26 cellular contexts compared by ENCODE assay signal in genomic region chr1:42189931-42190853, GRCh38. TPM values are rescaled to one million over a fixed set of nuclear protein-coding genes. Genes with fewer than 3 reads are reported as not detected.
"Had no signal": no experiment of that assay in that cellular context is flagged by ENCODE, and none has a peak within 500 bp of the region (broad histone marks: within the 10 kb centered on the region; RNA-seq: fewer than 3 reads in every experiment).

No MANE protein-coding gene starts in this region.

- H3K9me3 Mint-ChIP-seq: activated CD8-positive, alpha-beta T cell treated with anti-CD3 and anti-CD28 coated beads for 36 hours; activated naive CD4-positive, alpha-beta T cell treated with anti-CD3 and anti-CD28 coated beads for 36 hours; activated T-cell treated with anti-CD3 and anti-CD28 coated beads, Interleukin-2, amount 50 U/mL, for 4 hours; activated T-helper 17 cell treated with anti-CD3 and anti-CD28 coated beads, Interleukin-2, amount 50 U/mL, for 72 hours had no signal

- H3K4me3 Mint-ChIP-seq: activated CD4-positive, alpha-beta T cell treated with anti-CD3 and anti-CD28 coated beads for 36 hours; activated CD8-positive, alpha-beta T cell treated with anti-CD3 and anti-CD28 coated beads for 36 hours; activated naive CD4-positive, alpha-beta T cell treated with anti-CD3 and anti-CD28 coated beads for 36 hours; activated naive CD8-positive, alpha-beta T cell; activated T-cell treated with anti-CD3 and anti-CD28 coated beads, Interleukin-2, amount 50 U/mL, for 4 hours; activated T-helper 17 cell treated with anti-CD3 and anti-CD28 coated beads, Interleukin-2, amount 50 U/mL, for 72 hours had no signal

- H3K9me3 ChIP-seq: Peyer's patch, SJCRH30, SK-N-SH had no signal

- H3K27ac Mint-ChIP-seq: activated CD4-positive, alpha-beta T cell treated with anti-CD3 and anti-CD28 coated beads for 36 hours; activated CD8-positive, alpha-beta T cell treated with anti-CD3 and anti-CD28 coated beads for 36 hours; activated naive CD4-positive, alpha-beta T cell treated with anti-CD3 and anti-CD28 coated beads for 36 hours; activated naive CD8-positive, alpha-beta T cell; activated T-helper 17 cell treated with anti-CD3 and anti-CD28 coated beads, Interleukin-2, amount 50 U/mL, for 72 hours had no signal

- H3K4me2 ChIP-seq: SK-N-SH had no signal

- H3K4me1 ChIP-seq: Peyer's patch had no signal

- ATAC-seq: activated CD4-positive, alpha-beta T cell treated with anti-CD3 and anti-CD28 coated beads for 36 hours; activated CD8-positive, alpha-beta T cell treated with anti-CD3 and anti-CD28 coated beads for 36 hours; activated T-cell treated with anti-CD3 and anti-CD28 coated beads, Interleukin-2, amount 50 U/mL, for 4 hours; activated T-helper 17 cell treated with anti-CD3 and anti-CD28 coated beads, Interleukin-2, amount 50 U/mL, for 72 hours had no signal

- H3K4me3 ChIP-seq: cardiac muscle cell, Peyer's patch, SJCRH30 had no signal

- H3K27me3 ChIP-seq: brain microvascular endothelial cell, cardiac muscle cell, Peyer's patch, SJCRH30 had no signal

- H3K9ac ChIP-seq: SK-N-SH had no signal

- H3K27me3 Mint-ChIP-seq: activated CD4-positive, alpha-beta T cell treated with anti-CD3 and anti-CD28 coated beads for 36 hours; activated CD8-positive, alpha-beta T cell treated with anti-CD3 and anti-CD28 coated beads for 36 hours; activated naive CD8-positive, alpha-beta T cell; activated T-helper 17 cell treated with anti-CD3 and anti-CD28 coated beads, Interleukin-2, amount 50 U/mL, for 72 hours had no signal

- H3K27ac ChIP-seq: brain microvascular endothelial cell, cardiac muscle cell, Peyer's patch, RWPE1, SJCRH30, VCaP had no signal

- DNase-seq: activated CD4-positive, alpha-beta T cell treated with anti-CD3 and anti-CD28 coated beads for 36 hours; activated CD4-positive, alpha-beta T cell treated with anti-CD3 and anti-CD28 coated beads, Interleukin-2, amount 50 U/mL, for 1 hour; activated CD8-positive, alpha-beta memory T cell treated with anti-CD3 and anti-CD28 coated beads, Interleukin-2, amount 50 U/mL, for 4 hours; activated CD8-positive, alpha-beta T cell treated with anti-CD3 and anti-CD28 coated beads for 36 hours; activated gamma-delta T cell; activated naive CD4-positive, alpha-beta T cell treated with anti-CD3 and anti-CD28 coated beads for 36 hours; activated T-cell treated with anti-CD3 and anti-CD28 coated beads, Interleukin-2, amount 50 U/mL, for 4 hours; brain microvascular endothelial cell; Kasumi-1; KBM-7; NCI-H1417; NCI-H2029; NCI-H2107; NCI-H510A treated with DMSO at 0.1 percent for 48 hours; NCI-H69; Peyer's patch; Right ventricle myocardium superior; SJCRH30; SK-N-SH; T-helper 1 cell had no signal

RNA-seq across cellular contexts. Expression of gene GUCA2A, which starts 25.6 kb away (rescaled TPM):
- total RNA-seq: activated CD4-positive, alpha-beta T cell treated with anti-CD3 and anti-CD28 coated beads for 36 hours; activated CD8-positive, alpha-beta T cell treated with anti-CD3 and anti-CD28 coated beads for 36 hours; activated naive CD4-positive, alpha-beta T cell treated with anti-CD3 and anti-CD28 coated beads for 36 hours; activated T-cell treated with anti-CD3 and anti-CD28 coated beads, Interleukin-2, amount 50 U/mL, for 4 hours; activated T-helper 17 cell treated with anti-CD3 and anti-CD28 coated beads, Interleukin-2, amount 50 U/mL, for 72 hours; cardiac muscle cell; Right ventricle myocardium superior; SJCRH30; T-helper 2 cell treated with Interferon-gamma antibody and Interleukin-4, amounts not matched to agents 100 ng/mL and 5 ng/mL, for 36 hours had no signal
- polyA plus RNA-seq: cardiac muscle cell, SK-N-SH had no signal

RNA-seq across cellular contexts. Expression of gene GUCA2B, which starts 37.0 kb away (rescaled TPM):
- total RNA-seq: activated CD4-positive, alpha-beta T cell treated with anti-CD3 and anti-CD28 coated beads for 36 hours; activated CD8-positive, alpha-beta T cell treated with anti-CD3 and anti-CD28 coated beads for 36 hours; activated naive CD4-positive, alpha-beta T cell treated with anti-CD3 and anti-CD28 coated beads for 36 hours; activated T-cell treated with anti-CD3 and anti-CD28 coated beads, Interleukin-2, amount 50 U/mL, for 4 hours; activated T-helper 17 cell treated with anti-CD3 and anti-CD28 coated beads, Interleukin-2, amount 50 U/mL, for 72 hours; cardiac muscle cell; Right ventricle myocardium superior; SJCRH30; T-helper 2 cell treated with Interferon-gamma antibody and Interleukin-4, amounts not matched to agents 100 ng/mL and 5 ng/mL, for 36 hours had no signal
- polyA plus RNA-seq: cardiac muscle cell, SK-N-SH had no signal
